ENCODE assay signal across 12 cellular contexts in the genomic region with DNA sequence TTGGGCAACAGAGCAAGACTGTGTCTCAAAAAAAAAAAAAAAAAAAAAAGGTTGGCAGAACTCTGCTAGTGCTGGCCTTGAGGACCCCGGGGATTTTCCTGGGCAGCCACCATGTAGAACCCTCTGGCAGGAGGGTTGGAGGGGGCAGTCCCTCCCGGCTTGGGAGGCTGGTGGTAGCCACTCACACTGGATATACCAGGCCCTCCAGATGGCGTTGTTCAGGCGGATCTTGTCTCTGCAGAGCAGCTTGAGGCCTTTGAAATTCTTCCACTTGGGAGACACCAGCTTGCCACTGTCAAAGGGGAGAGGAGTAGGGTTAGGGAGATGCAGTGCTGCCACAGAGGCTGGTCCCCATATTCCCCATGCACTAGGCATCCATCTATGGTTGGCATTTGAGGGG. TPM values are rescaled to one million over a fixed set of nuclear protein-coding genes. Genes with fewer than 3 reads are reported as not detected.
DNase-seq lines count a peak whose midpoint lies in the region; ATAC-seq and TF ChIP-seq lines count a peak whose summit lies in the region.
"Had no signal": no experiment of that assay in that cellular context is flagged by ENCODE, and none has a peak within 500 bp of the region (broad histone marks: within the 10 kb centered on the region; RNA-seq: fewer than 3 reads in every experiment).

No MANE protein-coding gene starts in this region.

- H3K36me3 Mint-ChIP-seq in H9 (ENCODE audit: insufficient read depth in 1 of 3, low read depth in 3 of 3): peaks cover 0 to 5% (median 0%) of the 10 kb centered on the region in 3 experiments; a peak in 3 of 7 replicates
- H3K36me3 Mint-ChIP-seq in activated CD8-positive, alpha-beta memory T cell treated with anti-CD3 and anti-CD28 coated beads, Interleukin-2, amount 10 ng/mL, durations not matched to agents 7 days and 5 days: no peaks in the 10 kb centered on the region
- H3K36me3 Mint-ChIP-seq: stimulated activated memory B cell treated with anti-CD40 and anti-IgM and Interleukin-4, amounts not matched to agents 10 μg/mL and 1 μg/mL and 100 μg/mL, for 72 hours had no signal

- peaks cover 2% of the 10 kb centered on the region for H3K27me3 Mint-ChIP-seq in H9 (ENCODE audit: low read depth)
- peaks cover 29% of the 10 kb centered on the region for H3K27me3 Mint-ChIP-seq in activated CD8-positive, alpha-beta memory T cell treated with anti-CD3 and anti-CD28 coated beads, Interleukin-2, amount 10 ng/mL, durations not matched to agents 7 days and 5 days

- no peaks in the 10 kb centered on the region for H3K79me1 ChIP-seq in H9 (ENCODE audit: insufficient read depth, low read depth, low read length, poor library complexity, severe bottlenecking)

- no CpG with 5 or more reads among the region's 4 CpGs for WGBS in H9 (ENCODE audit: extremely low coverage, insufficient read length, low lambda C conversion rate)

- H4K5ac ChIP-seq in H9 (ENCODE audit: insufficient read length, low read depth, low read length): no peak overlapping the region

- in situ Hi-C loops in SK-MEL-5 (cut with HindIII; ENCODE audit: low pct_unique_long_range_greater_than_20kb, low sequenced_read_pairs): no loop called here

- H3K79me2 ChIP-seq in H9 (ENCODE audit: insufficient read depth, low read length): no peaks in the 10 kb centered on the region

- no peaks in the 10 kb centered on the region for H3K23me2 ChIP-seq in H9 (ENCODE audit: insufficient read length, low read depth, low read length, poor library complexity, severe bottlenecking)

- H3K4me2 ChIP-seq in H9 (ENCODE audit: insufficient read depth, insufficient read length, low read length): no peak overlapping the region

- H2AFZ ChIP-seq in H9 (ENCODE audit: low read length): no peak overlapping the region

- H3K9me3 Mint-ChIP-seq in H9: no peaks in the 10 kb centered on the region
- H3K9me3 Mint-ChIP-seq in activated CD8-positive, alpha-beta memory T cell treated with anti-CD3 and anti-CD28 coated beads, Interleukin-2, amount 10 ng/mL, durations not matched to agents 7 days and 5 days (ENCODE audit: low read depth): no peaks in the 10 kb centered on the region
- H3K9me3 Mint-ChIP-seq: stimulated activated memory B cell treated with anti-CD40 and anti-IgM and Interleukin-4, amounts not matched to agents 10 μg/mL and 1 μg/mL and 100 μg/mL, for 72 hours had no signal

- no peak overlapping the region for H3K14ac ChIP-seq in H9 (ENCODE audit: insufficient read depth, low read length)

- peaks cover 7 to 11% of the 10 kb centered on the region in 2 experiments for H3K4me1 Mint-ChIP-seq in H9
- no peaks in the 10 kb centered on the region for H3K4me1 Mint-ChIP-seq in activated CD8-positive, alpha-beta memory T cell treated with anti-CD3 and anti-CD28 coated beads, Interleukin-2, amount 10 ng/mL, durations not matched to agents 7 days and 5 days
- H3K4me1 Mint-ChIP-seq: stimulated activated memory B cell treated with anti-CD40 and anti-IgM and Interleukin-4, amounts not matched to agents 10 μg/mL and 1 μg/mL and 100 μg/mL, for 72 hours had no signal

- no peak overlapping the region for H2BK15ac ChIP-seq in H9 (ENCODE audit: low read depth, low read length)

- no peak for ATAC-seq in GM19023 (IDR thresholded peaks at IDR 0.05; ENCODE audit: unreplicated experiment)
- no peak for ATAC-seq in activated CD8-positive, alpha-beta memory T cell treated with anti-CD3 and anti-CD28 coated beads, Interleukin-2, amount 10 ng/mL, durations not matched to agents 7 days and 5 days
- ATAC-seq: stimulated activated memory B cell treated with anti-CD40 and anti-IgM and Interleukin-4, amounts not matched to agents 10 μg/mL and 1 μg/mL and 100 μg/mL, for 72 hours had no signal

- H3T11ph ChIP-seq in H9 (ENCODE audit: low read length): no peak overlapping the region

- H3K4me3 Mint-ChIP-seq in H9: no peak overlapping the region
- no peak overlapping the region for H3K4me3 Mint-ChIP-seq in activated CD8-positive, alpha-beta memory T cell treated with anti-CD3 and anti-CD28 coated beads, Interleukin-2, amount 10 ng/mL, durations not matched to agents 7 days and 5 days
- H3K4me3 Mint-ChIP-seq: stimulated activated memory B cell treated with anti-CD40 and anti-IgM and Interleukin-4, amounts not matched to agents 10 μg/mL and 1 μg/mL and 100 μg/mL, for 72 hours had no signal

- H4K8ac ChIP-seq in H9 (replicated peaks; ENCODE audit: insufficient read length, low read depth, low read length): no peak overlapping the region

- no peak overlapping the region for H2BK20ac ChIP-seq in H9 (ENCODE audit: low read depth, low read length, poor library complexity, severe bottlenecking)

- no peak overlapping the region for H3K56ac ChIP-seq in H9 (ENCODE audit: insufficient read length, low read depth, low read length)

- no peak overlapping the region for H4K91ac ChIP-seq in H9 (ENCODE audit: insufficient read length, low read depth, low read length)

- H2AK5ac ChIP-seq in H9 (ENCODE audit: insufficient read length, low read length): no peak overlapping the region

- no peak overlapping the region for H3K9ac ChIP-seq in H9 (ENCODE audit: extremely low read depth, insufficient read length, low read length)

- no peak overlapping the region for H2BK12ac ChIP-seq in H9 (ENCODE audit: insufficient read length, low read depth, low read length)

- H2BK5ac ChIP-seq in H9 (ENCODE audit: insufficient read length, low read length): no peak overlapping the region

- no peaks in the 10 kb centered on the region for H3K4me1 ChIP-seq in H9 (ENCODE audit: insufficient read depth, low read length)

- H3K27me3 ChIP-seq in H9 (ENCODE audit: insufficient read depth, low read length): no peaks in the 10 kb centered on the region

- H2BK120ac ChIP-seq in H9 (ENCODE audit: low read depth, low read length, poor library complexity, severe bottlenecking): no peak overlapping the region

- peak overlapping the region in 1 of 3 experiments; percentile 44; a peak in 1 of 7 replicates for H3K27ac Mint-ChIP-seq in H9
- no peak overlapping the region for H3K27ac Mint-ChIP-seq in activated CD8-positive, alpha-beta memory T cell treated with anti-CD3 and anti-CD28 coated beads, Interleukin-2, amount 10 ng/mL, durations not matched to agents 7 days and 5 days
- H3K27ac Mint-ChIP-seq: stimulated activated memory B cell treated with anti-CD40 and anti-IgM and Interleukin-4, amounts not matched to agents 10 μg/mL and 1 μg/mL and 100 μg/mL, for 72 hours had no signal

- H3K9me3 ChIP-seq in H9 (ENCODE audit: control insufficient read depth, low read depth, low read length): no peaks in the 10 kb centered on the region

- H3K27ac ChIP-seq in H9 (ENCODE audit: insufficient read length, low read depth, low read length): no peak overlapping the region

- no peak overlapping the region for H3K23ac ChIP-seq in H9 (ENCODE audit: insufficient read length, low read depth, low read length)

- H3K4ac ChIP-seq in H9 (ENCODE audit: low read depth, low read length): no peak overlapping the region

- DNase-seq in AG10803 (ENCODE audit: low read depth) (peak; percentile 26), H9 (peak; percentile 57), SK-MEL-5 (ENCODE audit: low read depth, low spot score) (peak; percentile 63), fibroblast of villous mesenchyme (ENCODE audit: low read depth) (peak; percentile 18), iPS-NIHi7 (ENCODE audit: extremely low spot score) (no peak)
- DNase-seq in activated CD8-positive, alpha-beta memory T cell treated with anti-CD3 and anti-CD28 coated beads, Interleukin-2, amount 10 ng/mL, durations not matched to agents 7 days and 5 days: no peak
- no peak for DNase-seq in activated CD4-positive, CD25-positive, alpha-beta regulatory T cell treated with anti-CD3 and anti-CD28 coated beads, Interleukin-2, amount 50 U/mL, for 72 hours
- DNase-seq: NCI-H187 treated with DMSO at 0.1 percent for 48 hours; stimulated activated CD4-positive, alpha-beta T cell treated with anti-CD3 and anti-CD28 coated beads, Interleukin-1b, Interleukin-23, amount 100 ng/mL, for 48 hours had no signal

- no peak overlapping the region for H3K4me3 ChIP-seq in AG10803 (ENCODE audit: low read length)
- no peak overlapping the region for H3K4me3 ChIP-seq in fibroblast of villous mesenchyme (ENCODE audit: low read depth, low read length)

- TF ChIP-seq CTCF in AG10803 (conservative IDR thresholded peaks at IDR 0.05; ENCODE audit: low read length) (peak; percentile 29; the same call in 1 of the 2 replicates), H9 (conservative IDR thresholded peaks at IDR 0.05) (peak; percentile 41; the same call in 2 of the 3 replicates), fibroblast of villous mesenchyme (IDR thresholded peaks at IDR 0.05; ENCODE audit: insufficient read depth, low read depth, low read length) (peak; percentile 14)

- CTCF ChIA-PET in activated CD8-positive, alpha-beta memory T cell treated with anti-CD3 and anti-CD28 coated beads, Interleukin-2, amount 10 ng/mL, durations not matched to agents 7 days and 5 days (lab: Charles Lee): interaction anchor here (0.6 to 1.9 kb wide), 4 partner anchors 27 to 118 kb away, joined by 3 to 5 read pairs (median 4); no protein-coding TSS in a partner anchor

- no peak overlapping the region for H3K18ac ChIP-seq in H9 (ENCODE audit: insufficient read length, low read depth, low read length)

- no peaks in the 10 kb centered on the region for H4K20me1 ChIP-seq in H9 (ENCODE audit: control insufficient read depth, insufficient read depth, insufficient read length)

RNA-seq across cellular contexts. Expression of a gene that starts 8.4 kb away (rescaled TPM):
- total RNA-seq in H9 (2021) (5.5 and 6.1 TPM in 2 replicates), fibroblast of villous mesenchyme (not detected in 2 replicates)
- 0.03 TPM in 1 of 2 replicates, not detected in the other for total RNA-seq in SK-MEL-5 (2014; rRNA removed; shearing (Covaris generic))
- polyA plus RNA-seq in SK-MEL-5 (2015; cell fraction: cytosol; rRNA removed): 0.18 TPM in 1 of 2 replicates, not detected in the other
- 5.9 and 6.3 TPM in 2 replicates for polyA plus RNA-seq in SK-MEL-5 (2015; cell fraction: nucleus; rRNA removed)
- not detected for total RNA-seq in activated CD8-positive, alpha-beta memory T cell treated with anti-CD3 and anti-CD28 coated beads, Interleukin-2, amount 10 ng/mL, durations not matched to agents 7 days and 5 days
- total RNA-seq: RPMI7951 had no signal

RNA-seq across cellular contexts. Expression of a gene that starts 37.5 kb away (rescaled TPM):
- total RNA-seq in H9 (2021) (24.9 and 26.7 TPM in 2 replicates), fibroblast of villous mesenchyme (64.4 and 68.7 TPM in 2 replicates)
- 139 and 161 TPM in 2 replicates for total RNA-seq in SK-MEL-5 (2014; rRNA removed; shearing (Covaris generic))
- 90.1 and 99.7 TPM in 2 replicates for polyA plus RNA-seq in SK-MEL-5 (2015; cell fraction: cytosol; rRNA removed)
- polyA plus RNA-seq in SK-MEL-5 (2015; cell fraction: nucleus; rRNA removed): 62.8 and 70.5 TPM in 2 replicates
- 10 to 100 TPM; 23.3 to 27.2 TPM for total RNA-seq in activated CD8-positive, alpha-beta memory T cell treated with anti-CD3 and anti-CD28 coated beads, Interleukin-2, amount 10 ng/mL, durations not matched to agents 7 days and 5 days

RNA-seq across cellular contexts. Expression of a gene that starts 51.7 kb away (rescaled TPM):
- total RNA-seq in H9 (2021) (0.85 and 1.3 TPM in 2 replicates), fibroblast of villous mesenchyme (3.0 and 4.2 TPM in 2 replicates)
- 4.3 and 4.6 TPM in 2 replicates for total RNA-seq in SK-MEL-5 (2014; rRNA removed; shearing (Covaris generic))
- polyA plus RNA-seq in SK-MEL-5 (2015; cell fraction: cytosol; rRNA removed): 6.1 and 8.0 TPM in 2 replicates
- 1.7 and 2.6 TPM in 2 replicates for polyA plus RNA-seq in SK-MEL-5 (2015; cell fraction: nucleus; rRNA removed)
- total RNA-seq in activated CD8-positive, alpha-beta memory T cell treated with anti-CD3 and anti-CD28 coated beads, Interleukin-2, amount 10 ng/mL, durations not matched to agents 7 days and 5 days: not detected

RNA-seq across cellular contexts. Expression of a gene that starts 58.4 kb away (rescaled TPM):
- total RNA-seq in H9 (2021) (46.4 and 48.9 TPM in 2 replicates), fibroblast of villous mesenchyme (27.2 and 30.3 TPM in 2 replicates)
- total RNA-seq in SK-MEL-5 (2014; rRNA removed; shearing (Covaris generic)): 22.9 and 23.0 TPM in 2 replicates
- polyA plus RNA-seq in SK-MEL-5 (2015; cell fraction: cytosol; rRNA removed): 85.8 and 86.9 TPM in 2 replicates
- 41.2 and 47.0 TPM in 2 replicates for polyA plus RNA-seq in SK-MEL-5 (2015; cell fraction: nucleus; rRNA removed)
- total RNA-seq in activated CD8-positive, alpha-beta memory T cell treated with anti-CD3 and anti-CD28 coated beads, Interleukin-2, amount 10 ng/mL, durations not matched to agents 7 days and 5 days: 10 to 100 TPM; 74.9 to 87.0 TPM

Comparison
In these comparisons a context has a peak if more than half of its experiments do, and no peak if none do; other contexts are left out.
1. DNase-seq: peak in AG10803 (single experiment), H9 (single experiment), SK-MEL-5 (single experiment) and fibroblast of villous mesenchyme (single experiment); none in iPS-NIHi7 (single experiment), activated CD8-positive, alpha-beta memory T cell treated with anti-CD3 and anti-CD28 coated beads, Interleukin-2, amount 10 ng/mL, durations not matched to agents 7 days and 5 days (single experiment) and activated CD4-positive, CD25-positive, alpha-beta regulatory T cell treated with anti-CD3 and anti-CD28 coated beads, Interleukin-2, amount 50 U/mL, for 72 hours (single experiment).
2. Peak in every context shown above with its lines, with median percentiles within 50 percentile points of each other: CTCF ChIP-seq.